In genomic region chr5:143224672-143225071, GRCh38 we compare ENCODE assay signal across 17 cellular contexts.
"Had no signal": no experiment of that assay in that cellular context is flagged by ENCODE, and none has a peak within 500 bp of the region (broad histone marks: within the 10 kb centered on the region; RNA-seq: fewer than 3 reads in every experiment).

No MANE protein-coding gene starts in this region.

- ATAC-seq: activated CD8-positive, alpha-beta T cell treated with anti-CD3 and anti-CD28 coated beads, Interleukin-2, amount 10 ng/mL, durations not matched to agents 7 days and 5 days; left lung; WTC11 had no signal

- H3K27me3 ChIP-seq: left lung, right atrium auricular region, suprapubic skin, upper lobe of left lung had no signal

- H3K9me3 Mint-ChIP-seq: naive B cell; stimulated activated naive CD8-positive, alpha-beta T cell treated with anti-CD3 and anti-CD28 coated beads, Interleukin-15, Interleukin-2, amounts not matched to agents 100 ng/mL and 50 ng/mL, for 24 hours; WTC11 had no signal

- H3K27ac ChIP-seq: left lung, right atrium auricular region, suprapubic skin, upper lobe of left lung had no signal

- H3K4me3 Mint-ChIP-seq: activated CD8-positive, alpha-beta T cell treated with anti-CD3 and anti-CD28 coated beads, Interleukin-2, amount 10 ng/mL, durations not matched to agents 7 days and 5 days; naive B cell; stimulated activated naive CD8-positive, alpha-beta T cell treated with anti-CD3 and anti-CD28 coated beads, Interleukin-15, Interleukin-2, amounts not matched to agents 100 ng/mL and 50 ng/mL, for 24 hours; WTC11 had no signal

- H3K27me3 Mint-ChIP-seq: naive B cell; stimulated activated naive CD8-positive, alpha-beta T cell treated with anti-CD3 and anti-CD28 coated beads, Interleukin-15, Interleukin-2, amounts not matched to agents 100 ng/mL and 50 ng/mL, for 24 hours had no signal

- H3K36me3 Mint-ChIP-seq: naive B cell, WTC11 had no signal

- H3K27ac Mint-ChIP-seq: activated CD8-positive, alpha-beta T cell treated with anti-CD3 and anti-CD28 coated beads, Interleukin-2, amount 10 ng/mL, durations not matched to agents 7 days and 5 days; progenitor cell of endocrine pancreas; stimulated activated naive CD8-positive, alpha-beta T cell treated with anti-CD3 and anti-CD28 coated beads, Interleukin-15, Interleukin-2, amounts not matched to agents 100 ng/mL and 50 ng/mL, for 24 hours; WTC11 had no signal

- DNase-seq: activated CD4-positive, alpha-beta T cell treated with anti-CD3 and anti-CD28 coated beads for 4 hours; activated CD8-positive, alpha-beta memory T cell treated with anti-CD3 and anti-CD28 coated beads, Interleukin-2, amount 50 U/mL, for 4 hours; activated CD8-positive, alpha-beta T cell treated with anti-CD3 and anti-CD28 coated beads, Interleukin-2, amount 10 ng/mL, durations not matched to agents 7 days and 5 days; activated naive CD4-positive, alpha-beta T cell treated with Interleukin-2 at 50 U/mL for 16 hours; kidney; left lung; mammary epithelial cell; naive B cell; occipital lobe; stimulated activated CD4-positive, alpha-beta T cell treated with anti-CD3 and anti-CD28 coated beads, Interleukin-15, amount 100 ng/mL, for 24 hours; stimulated activated CD4-positive, alpha-beta T cell treated with anti-CD3 and anti-CD28 coated beads, Interleukin-4, amount 100 ng/mL, for 1 hour; upper lobe of left lung had no signal

- H3K9me3 ChIP-seq: left lung, right atrium auricular region, suprapubic skin, upper lobe of left lung had no signal

- H3K4me3 ChIP-seq: left lung, right atrium auricular region, suprapubic skin, upper lobe of left lung had no signal
